ENCODE assay signal across 9 cellular contexts in the genomic region with DNA sequence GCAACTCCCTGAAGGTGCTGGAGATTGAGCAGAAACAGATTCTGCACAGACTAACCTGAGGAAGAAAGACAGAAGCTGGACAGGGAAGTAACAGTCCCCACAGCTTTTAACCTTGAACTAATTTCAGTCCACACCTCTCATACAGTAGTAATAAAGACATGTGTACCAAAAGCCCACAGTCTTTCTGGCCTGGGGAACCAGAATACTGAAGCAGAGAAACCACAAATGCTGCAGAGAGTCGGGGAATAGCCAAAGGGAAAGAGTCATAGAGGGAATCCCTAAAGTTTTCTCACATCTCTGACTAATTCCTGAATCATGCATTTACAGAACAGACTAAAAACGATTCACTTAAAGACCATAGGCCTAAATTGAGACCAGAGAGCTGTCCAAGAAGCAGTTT.
DNase-seq lines count a peak whose midpoint lies in the region; ATAC-seq and TF ChIP-seq lines count a peak whose summit lies in the region.
"Had no signal": no experiment of that assay in that cellular context is flagged by ENCODE, and none has a peak within 500 bp of the region (broad histone marks: within the 10 kb centered on the region; RNA-seq: fewer than 3 reads in every experiment).

No MANE protein-coding gene starts in this region.

- H3K9me2 ChIP-seq in SK-N-SH = peaks cover 5% of the 10 kb centered on the region; the same call in 1 of the 2 replicates

- H3K27ac ChIP-seq in SK-N-SH (ENCODE audit: low read depth in 2 of 2, low read length in 1 of 2) = peak overlapping the region in 1 of 2 experiments; percentile 67; a peak in 2 of 4 replicates
- no peak overlapping the region for H3K27ac ChIP-seq in colonic mucosa

- H3K27me3 ChIP-seq in SK-N-SH (ENCODE audit: insufficient read depth) = no peaks in the 10 kb centered on the region
- no peaks in the 10 kb centered on the region for H3K27me3 ChIP-seq in colonic mucosa

- H3F3A ChIP-seq in SK-N-SH (replicated peaks; ENCODE audit: insufficient read depth) = peaks cover 7% of the 10 kb centered on the region

- CTCF ChIA-PET in SK-N-SH (lab: Yijun Ruan, JAX) = no interaction called here

- ATAC-seq in GM18498 (IDR thresholded peaks at IDR 0.05; ENCODE audit: unreplicated experiment) (peak; percentile 76), HG02678 (IDR thresholded peaks at IDR 0.05; ENCODE audit: unreplicated experiment) (peak; percentile 62), left colon (peak; percentile 70)

- H3K79me2 ChIP-seq in SK-N-SH (ENCODE audit: insufficient read depth) = no peaks in the 10 kb centered on the region

- no peaks in the 10 kb centered on the region for H4K20me1 ChIP-seq in SK-N-SH (ENCODE audit: insufficient read depth)

- peak overlapping the region; percentile 43; the same call in 1 of the 2 replicates for H3K4me2 ChIP-seq in SK-N-SH

- WGBS in SK-N-SH (ENCODE audit: low lambda C conversion rate) = 6% methylated on average over 2 of the region's 2 CpGs

- H3K4me1 ChIP-seq in SK-N-SH (ENCODE audit: control insufficient read depth in 1 of 2, insufficient read depth in 2 of 2, low read depth in 1 of 2, low read length in 1 of 2) = 0 out of 4 replicates have a peak, but pooled peaks cover 0 to 6% of the 10 kb centered on the region in 2 experiments
- no peaks in the 10 kb centered on the region for H3K4me1 ChIP-seq in colonic mucosa

- H3K9ac ChIP-seq in SK-N-SH = peak overlapping the region; percentile 13; the same call in 1 of the 2 replicates
- no peak overlapping the region for H3K9ac ChIP-seq in colonic mucosa (ENCODE audit: low read depth in 2 of 2, low read length in 2 of 2)

- TF ChIP-seq CTCF in SK-N-SH (IDR thresholded peaks at IDR 0.05) (no peak), colonic mucosa (IDR thresholded peaks at IDR 0.05) (no peak)

- TF ChIP-seq RAD21 in SK-N-SH (IDR thresholded peaks at IDR 0.05; ENCODE audit: low read length) = no peak

- H3K4me3 ChIP-seq in SK-N-SH (ENCODE audit: low read depth in 2 of 2, low read length in 1 of 2) = no peak overlapping the region
- H3K4me3 ChIP-seq in colonic mucosa = no peak overlapping the region

- peak overlapping the region; percentile 58; the same call in 1 of the 2 replicates for H2AFZ ChIP-seq in SK-N-SH (ENCODE audit: low read depth)

- peak in 1 of 2 experiments; percentile 56; a peak in 1 of 4 replicates for TF ChIP-seq EP300 in SK-N-SH (IDR thresholded peaks at IDR 0.05; ENCODE audit: borderline replicate concordance in 1 of 2, low read depth in 1 of 2, low read length in 1 of 2)

- POLR2A ChIA-PET in SK-N-SH (lab: Yijun Ruan, JAX) = no interaction called here

- H3K36me3 ChIP-seq in SK-N-SH (replicated peaks in 1 of 2; ENCODE audit: control insufficient read depth in 1 of 2, insufficient read depth in 2 of 2, low read length in 1 of 2) (no peaks in the 10 kb centered on the region), colonic mucosa (no peaks in the 10 kb centered on the region)

- intact Hi-C loops in left colon (cut with DNase I, micrococcal nuclease) (no loop called here), colonic mucosa (cut with DNase I) (no loop called here)

- H3K9me3 ChIP-seq in SK-N-SH (no peaks in the 10 kb centered on the region), colonic mucosa (no peaks in the 10 kb centered on the region)

- no peak for DNase-seq in SK-N-SH
- no peak for DNase-seq in left colon
- DNase-seq in colonic mucosa = no peak
- no peak for DNase-seq in NCI-H2227 (lab: John Stamatoyannopoulos, UW; ENCODE audit: unreplicated experiment)
- no peak for DNase-seq in DMS153 treated with DMSO at 0.1 percent for 48 hours (lab: John Stamatoyannopoulos, UW; ENCODE audit: unreplicated experiment)
- no peak for DNase-seq in RPMI8226
- DNase-seq: effector memory CD4-positive, alpha-beta T cell had no signal

TF ChIP-seq in SK-N-SH, 30 proteins besides CTCF, POLR2A, EP300 and RAD21:
- TF ChIP-seq GABPA (IDR thresholded peaks at IDR 0.05; ENCODE audit: low read depth) (no peak), MEF2A (IDR thresholded peaks at IDR 0.05; ENCODE audit: borderline replicate concordance, low read depth) (no peak), FOSL2 (IDR thresholded peaks at IDR 0.05; ENCODE audit: borderline replicate concordance, low read depth) (peak; percentile 91), TEAD4 (IDR thresholded peaks at IDR 0.05; ENCODE audit: borderline replicate concordance, insufficient read depth) (peak; percentile 44; the same call in 1 of the 2 replicates), JUND (IDR thresholded peaks at IDR 0.05) (peak; percentile 76), CHD2 (IDR thresholded peaks at IDR 0.05; ENCODE audit: low read length, partially characterized antibody) (no peak), TCF12 (IDR thresholded peaks at IDR 0.05) (peak; percentile 72), GATA2 (CRISPR knock-in tag; IDR thresholded peaks at IDR 0.05) (no peak), NFIC (IDR thresholded peaks at IDR 0.05; ENCODE audit: borderline replicate concordance) (peak; percentile 47; the same call in 1 of the 2 replicates)
- TF ChIP-seq, protein P1, sequence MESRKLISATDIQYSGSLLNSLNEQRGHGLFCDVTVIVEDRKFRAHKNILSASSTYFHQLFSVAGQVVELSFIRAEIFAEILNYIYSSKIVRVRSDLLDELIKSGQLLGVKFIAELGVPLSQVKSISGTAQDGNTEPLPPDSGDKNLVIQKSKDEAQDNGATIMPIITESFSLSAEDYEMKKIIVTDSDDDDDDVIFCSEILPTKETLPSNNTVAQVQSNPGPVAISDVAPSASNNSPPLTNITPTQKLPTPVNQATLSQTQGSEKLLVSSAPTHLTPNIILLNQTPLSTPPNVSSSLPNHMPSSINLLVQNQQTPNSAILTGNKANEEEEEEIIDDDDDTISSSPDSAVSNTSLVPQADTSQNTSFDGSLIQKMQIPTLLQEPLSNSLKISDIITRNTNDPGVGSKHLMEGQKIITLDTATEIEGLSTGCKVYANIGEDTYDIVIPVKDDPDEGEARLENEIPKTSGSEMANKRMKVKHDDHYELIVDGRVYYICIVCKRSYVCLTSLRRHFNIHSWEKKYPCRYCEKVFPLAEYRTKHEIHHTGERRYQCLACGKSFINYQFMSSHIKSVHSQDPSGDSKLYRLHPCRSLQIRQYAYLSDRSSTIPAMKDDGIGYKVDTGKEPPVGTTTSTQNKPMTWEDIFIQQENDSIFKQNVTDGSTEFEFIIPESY (IDR thresholded peaks at IDR 0.05; ENCODE audit: borderline replicate concordance, low read depth) = no peak
- TF ChIP-seq, protein P2, sequence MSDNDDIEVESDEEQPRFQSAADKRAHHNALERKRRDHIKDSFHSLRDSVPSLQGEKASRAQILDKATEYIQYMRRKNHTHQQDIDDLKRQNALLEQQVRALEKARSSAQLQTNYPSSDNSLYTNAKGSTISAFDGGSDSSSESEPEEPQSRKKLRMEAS (IDR thresholded peaks at IDR 0.05; ENCODE audit: low read depth) = peak; percentile 16; the same call in 1 of the 2 replicates
